Comparison of ENCODE assay signal across 19 cellular contexts in the genomic region with DNA sequence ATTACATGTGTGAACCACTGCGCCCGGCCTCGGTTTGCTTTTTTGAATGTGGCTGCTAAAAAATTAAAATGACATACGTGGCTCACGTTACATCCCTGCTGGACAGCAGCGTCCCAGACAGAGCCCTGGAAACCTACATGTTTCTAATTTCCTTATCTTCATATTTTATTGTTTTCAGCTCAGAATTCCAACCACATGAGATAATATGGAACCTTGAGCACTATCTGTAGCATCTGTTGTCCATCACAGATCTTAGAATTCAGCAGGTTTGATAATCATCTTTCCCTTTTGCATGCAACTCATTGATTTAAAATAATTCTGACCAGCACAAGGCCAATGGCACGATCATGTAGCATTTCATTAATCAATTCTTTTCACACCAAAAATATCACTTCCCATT. TPM values are rescaled to one million over a fixed set of nuclear protein-coding genes. Genes with fewer than 3 reads are reported as not detected.
DNase-seq lines count a peak whose midpoint lies in the region; ATAC-seq, FAIRE-seq and TF ChIP-seq lines count a peak whose summit lies in the region.
"Had no signal": no experiment of that assay in that cellular context is flagged by ENCODE, and none has a peak within 500 bp of the region (broad histone marks: within the 10 kb centered on the region; RNA-seq: fewer than 3 reads in every experiment).

No MANE protein-coding gene starts in this region.

- H3K4me1 Mint-ChIP-seq in activated B cell treated with CpG ODN at 0.5 μM for 24 hours (peaks cover 100% of the 10 kb centered on the region), memory B cell (peaks cover 45% of the 10 kb centered on the region)

- H2BK12ac ChIP-seq in trophoblast cell (ENCODE audit: low read length), result no peak overlapping the region

- H3K4me2 ChIP-seq in trophoblast cell (ENCODE audit: low read length), result no peak overlapping the region
- H3K4me2 ChIP-seq: KMS-11 had no signal

- H3K4ac ChIP-seq in trophoblast cell (ENCODE audit: low read depth, low read length), result no peak overlapping the region

- CTCF ChIA-PET in activated B cell treated with CpG ODN at 0.5 μM for 24 hours (lab: Charles Lee), result interaction anchor here (2.1 to 11.5 kb wide), 2 partner anchors 18 to 44 kb away, joined by 12 to 145 read pairs; no protein-coding TSS in a partner anchor

- H2AK5ac ChIP-seq in trophoblast cell (ENCODE audit: low read length), result no peak overlapping the region

- H3K4me3 Mint-ChIP-seq in activated B cell treated with CpG ODN at 0.5 μM for 24 hours, result peak overlapping the region; percentile 2
- no peak overlapping the region for H3K4me3 Mint-ChIP-seq in memory B cell
- H3K4me3 Mint-ChIP-seq: CD4-positive, alpha-beta T cell; H9 had no signal

- H2AFZ ChIP-seq in trophoblast cell (ENCODE audit: insufficient read depth, low read length, poor library complexity), result no peak overlapping the region

- no peaks in the 10 kb centered on the region for H3K36me3 ChIP-seq in trophoblast cell (ENCODE audit: control insufficient read depth in 1 of 2, insufficient read depth in 2 of 2, low read length in 2 of 2)

- no peak overlapping the region for H3K9ac ChIP-seq in trophoblast cell (ENCODE audit: low read length)
- H3K9ac ChIP-seq: KMS-11 had no signal

- H3K23ac ChIP-seq in trophoblast cell (ENCODE audit: low read length), result no peak overlapping the region

- ATAC-seq in activated B cell treated with CpG ODN at 0.5 μM for 24 hours (ENCODE audit: low read depth) (no peak), memory B cell (ENCODE audit: low read depth) (no peak), GM18873 (IDR thresholded peaks at IDR 0.05; ENCODE audit: low FRiP score, unreplicated experiment) (no peak), GM18517 (IDR thresholded peaks at IDR 0.05; ENCODE audit: unreplicated experiment) (no peak)

- H3K27ac Mint-ChIP-seq in activated B cell treated with CpG ODN at 0.5 μM for 24 hours (peak overlapping the region; percentile 89), memory B cell (peak overlapping the region; percentile 82)
- H3K27ac Mint-ChIP-seq: CD4-positive, alpha-beta T cell; H9 had no signal

- no peaks in the 10 kb centered on the region for H3K4me1 ChIP-seq in trophoblast cell (ENCODE audit: control insufficient read depth in 1 of 2, insufficient read depth in 2 of 2, low read length in 2 of 2)

- no CpG with 5 or more reads among the region's 7 CpGs for WGBS in trophoblast cell (ENCODE audit: extremely low coverage, insufficient coverage, insufficient read length)

- no peak overlapping the region for H2BK120ac ChIP-seq in trophoblast cell (ENCODE audit: insufficient read depth, low read length, poor library complexity)

- TF ChIP-seq CTCF in activated B cell treated with CpG ODN at 0.5 μM for 24 hours (IDR thresholded peaks at IDR 0.05), result no peak

- H3K27me3 ChIP-seq in trophoblast cell (ENCODE audit: insufficient read depth, low read length), result no peaks in the 10 kb centered on the region

- H3K18ac ChIP-seq in trophoblast cell (ENCODE audit: low read length), result no peak overlapping the region

- H3K27me3 Mint-ChIP-seq in activated B cell treated with CpG ODN at 0.5 μM for 24 hours (no peaks in the 10 kb centered on the region), memory B cell (no peaks in the 10 kb centered on the region)
- H3K27me3 Mint-ChIP-seq: CD4-positive, alpha-beta T cell had no signal

- no peak overlapping the region for H3K14ac ChIP-seq in trophoblast cell (ENCODE audit: low read length)

- H3K79me1 ChIP-seq in trophoblast cell (ENCODE audit: low read length), result no peaks in the 10 kb centered on the region

- H3K79me2 ChIP-seq in trophoblast cell (ENCODE audit: control insufficient read depth, insufficient read depth, low read length, poor library complexity), result peaks cover 1% of the 10 kb centered on the region

- no peak for TF ChIP-seq POLR2A in GM12891 (IDR thresholded peaks at IDR 0.05; ENCODE audit: low read depth, low read length)

- DNase-seq in GM12891 (ENCODE audit: insufficient read length, low spot score), result no peak
- DNase-seq in activated B cell treated with CpG ODN at 0.5 μM for 24 hours, result no peak
- DNase-seq in memory B cell (ENCODE audit: low spot score in 2 of 2), result no peak
- DNase-seq in trophoblast cell, result peak; percentile 54 to 88
- no peak for DNase-seq in NCI-H187 treated with DMSO at 0.1 percent for 48 hours (lab: John Stamatoyannopoulos, UW)
- DNase-seq: ACHN; Calu3; CD4-positive, alpha-beta T cell; DMS79 treated with DMSO at 0.1 percent for 48 hours; GF-D8; H9 had no signal

- H4K12ac ChIP-seq in trophoblast cell (ENCODE audit: low read depth, low read length), result no peak overlapping the region

- no peak overlapping the region for H4K8ac ChIP-seq in trophoblast cell (ENCODE audit: low read depth, low read length)

- FAIRE-seq in GM12891 (lab: Jason Lieb, UNC), result peak; percentile 48
- FAIRE-seq: A204.1, GM19239, H1 had no signal

- no peak overlapping the region for H2BK5ac ChIP-seq in trophoblast cell (ENCODE audit: low read depth, low read length, poor library complexity)

- H3K27ac ChIP-seq in trophoblast cell (ENCODE audit: low read depth, low read length), result no peak overlapping the region
- H3K27ac ChIP-seq: C4-2B, KMS-11 had no signal

- H4K91ac ChIP-seq in trophoblast cell (ENCODE audit: low read depth, low read length), result no peak overlapping the region

- intact Hi-C loops in activated B cell treated with CpG ODN at 0.5 μM for 24 hours (cut with micrococcal nuclease), result no loop called here

- H3K36me3 Mint-ChIP-seq in activated B cell treated with CpG ODN at 0.5 μM for 24 hours (ENCODE audit: low read depth) (peaks cover 12% of the 10 kb centered on the region), memory B cell (peaks cover 2% of the 10 kb centered on the region)

- no peaks in the 10 kb centered on the region for H3K9me3 Mint-ChIP-seq in activated B cell treated with CpG ODN at 0.5 μM for 24 hours
- H3K9me3 Mint-ChIP-seq in memory B cell, result peaks cover 1% of the 10 kb centered on the region
- H3K9me3 Mint-ChIP-seq: CD4-positive, alpha-beta T cell; H9 had no signal

- POLR2A ChIA-PET in activated B cell treated with CpG ODN at 0.5 μM for 24 hours (lab: Charles Lee), result interaction anchor here (1.0 to 3.4 kb wide), 5 partner anchors 9 to 41 kb away, joined by 4 to 84 read pairs (median 6); a partner anchor contains a TSS

- peaks cover 4% of the 10 kb centered on the region for H3K9me3 ChIP-seq in trophoblast cell (ENCODE audit: insufficient read depth, low read depth, low read length)

- no peak overlapping the region for H3K4me3 ChIP-seq in trophoblast cell (ENCODE audit: low read depth, low read length)

TF ChIP-seq in GM12891, 5 proteins besides CTCF, POLR2A, EP300 and RAD21:
- no peak for TF ChIP-seq POU2F2 (IDR thresholded peaks at IDR 0.05; ENCODE audit: low read depth, low read length)
- TF ChIP-seq POLR2AphosphoS5 (IDR thresholded peaks at IDR 0.05; ENCODE audit: low read depth, low read length), result no peak
- no peak for TF ChIP-seq TAF1 (IDR thresholded peaks at IDR 0.05; ENCODE audit: low read depth, low read length)
- TF ChIP-seq SPI1 (IDR thresholded peaks at IDR 0.05; ENCODE audit: low read depth, low read length), result no peak
- TF ChIP-seq PAX5 (IDR thresholded peaks at IDR 0.05; ENCODE audit: insufficient read depth, low read length, severe bottlenecking), result no peak

RNA-seq across cellular contexts. Expression of a gene that starts 25.9 kb away (rescaled TPM):
- polyA plus RNA-seq in GM12891 (2012; ENCODE audit: low read depth, missing spikeins), result 2.6 TPM
- 26.2 and 28.9 TPM in 2 replicates for total RNA-seq in activated B cell treated with CpG ODN at 0.5 μM for 24 hours
- not detected in 2 replicates for polyA plus RNA-seq in trophoblast cell (2013)
- total RNA-seq: Calu3, H1, H9 had no signal
- polyA plus RNA-seq: BJ had no signal

Comparison
In these comparisons a context has a peak if more than half of its experiments do, and no peak if none do; other contexts are left out.
1. DNase-seq: peak in trophoblast cell (2 of 2); none in GM12891 (single experiment), activated B cell treated with CpG ODN at 0.5 μM for 24 hours (single experiment), memory B cell (0 of 2) and NCI-H187 treated with DMSO at 0.1 percent for 48 hours (single experiment).